29 cellular contexts compared by ENCODE assay signal in genomic region chr17:40265337-40265736, GRCh38.
"Had no signal": no experiment of that assay in that cellular context is flagged by ENCODE, and none has a peak within 500 bp of the region (broad histone marks: within the 10 kb centered on the region; RNA-seq: fewer than 3 reads in every experiment).

No MANE protein-coding gene starts in this region.

- H3K9me3 ChIP-seq: left lung, lower lobe of right lung, pancreas, prostate gland, spleen, tibial nerve, vagina had no signal

- H3K27me3 ChIP-seq: left lung, neural progenitor cell, pancreas, spleen, tibial nerve, vagina had no signal

- H2AFZ ChIP-seq: neural progenitor cell had no signal

- DNase-seq: hypothalamus; immature natural killer cell; kidney; left colon; left lung; lower lobe of right lung; mammary epithelial cell; mesenchymal stem cell; naive B cell; natural killer cell; nephron progenitor cell; pancreas; posterior cingulate gyrus; retina; right cardiac atrium; small intestine; spleen; stimulated activated CD4-positive, alpha-beta T cell treated with anti-CD3 and anti-CD28 coated beads, Interleukin-4, amount 100 ng/mL, for 4 hours; stimulated activated CD8-positive, alpha-beta memory T cell treated with anti-CD3 and anti-CD28 coated beads, Interleukin-4, amount 100 ng/mL, for 48 hours; stimulated activated naive CD4-positive, alpha-beta T cell treated with Interleukin-2 at 50 U/mL for 16 hours; stimulated activated naive CD8-positive, alpha-beta T cell treated with anti-CD3 and anti-CD28 coated beads, Interleukin-15, amount 100 ng/mL, for 72 hours; substantia nigra had no signal

- ATAC-seq: left colon; left lung; natural killer cell; pancreas; sciatic nerve; stimulated activated memory B cell treated with anti-CD40 and anti-IgM and Interleukin-4, amounts not matched to agents 10 μg/mL and 1 μg/mL and 100 μg/mL, for 72 hours; stimulated activated naive CD8-positive, alpha-beta T cell treated with anti-CD3 and anti-CD28 coated beads, Interleukin-15, amount 100 ng/mL, for 72 hours had no signal

- FAIRE-seq: islet of Langerhans, kidney, pancreas, small intestine had no signal

- H3K27ac ChIP-seq: left lung, lower lobe of right lung, neural progenitor cell, pancreas, prostate gland, spleen, tibial nerve, vagina had no signal

- H3K4me1 ChIP-seq: left lung, lower lobe of right lung, neural progenitor cell, pancreas, prostate gland, vagina had no signal

- H3K9ac ChIP-seq: neural progenitor cell had no signal

- H3K4me3 ChIP-seq: left lung, lower lobe of right lung, neural progenitor cell, pancreas, prostate gland, spleen, tibial nerve, vagina had no signal

- H3K4me2 ChIP-seq: neural progenitor cell had no signal
